1 cellular context compared by ENCODE assay signal in genomic region chr13:79393564-79394249, GRCh38.
TF ChIP-seq lines count a peak whose summit lies in the region.

No MANE protein-coding gene starts in this region.

TF ChIP-seq in HepG2, 621 proteins besides CTCF, POLR2A, EP300 and RAD21 (continued from another document and continues in another):
- TF ChIP-seq KAT8 (CRISPR knock-in tag; IDR thresholded peaks at IDR 0.05) (peak; percentile 71; the same call in 1 of the 2 replicates), ZFP91 (CRISPR knock-in tag; IDR thresholded peaks at IDR 0.05; ENCODE audit: borderline replicate concordance) (peak; percentile 51), NRL (CRISPR knock-in tag; IDR thresholded peaks at IDR 0.05; ENCODE audit: borderline replicate concordance) (no peak), ZNF10 (CRISPR knock-in tag; IDR thresholded peaks at IDR 0.05; ENCODE audit: borderline replicate concordance, low read depth) (no peak), REPIN1 (CRISPR knock-in tag; IDR thresholded peaks at IDR 0.05; ENCODE audit: borderline replicate concordance, low read depth) (peak; percentile 51), ZNF891 (CRISPR knock-in tag; IDR thresholded peaks at IDR 0.05) (no peak), FOXA3 (CRISPR knock-in tag; IDR thresholded peaks at IDR 0.05) (peak; percentile 62; the same call in 1 of the 2 replicates), IKZF5 (CRISPR knock-in tag; IDR thresholded peaks at IDR 0.05) (0 out of 2 replicates have a peak, but pooled peaks have one; percentile 53), TBP (CRISPR knock-in tag; IDR thresholded peaks at IDR 0.05) (no peak), FOXK2 (IDR thresholded peaks at IDR 0.05) (peak; percentile 49), BORCS8-MEF2B (CRISPR knock-in tag; IDR thresholded peaks at IDR 0.05) (peak; percentile 58; the same call in 1 of the 2 replicates), RAD51 (IDR thresholded peaks at IDR 0.05; ENCODE audit: borderline replicate concordance) (peak; percentile 55), PAXIP1 (CRISPR knock-in tag; conservative IDR thresholded peaks at IDR 0.05) (peak; percentile 62; the same call in 1 of the 2 replicates), YEATS4 (CRISPR knock-in tag; IDR thresholded peaks at IDR 0.05; ENCODE audit: borderline replicate concordance) (no peak; the same call in 1 of the 2 replicates), PHF8 (CRISPR knock-in tag; IDR thresholded peaks at IDR 0.05) (0 out of 2 replicates have a peak, but pooled peaks have one; percentile 20), POGK (CRISPR knock-in tag; conservative IDR thresholded peaks at IDR 0.05) (0 out of 2 replicates have a peak, but pooled peaks have one; percentile 16), SOX6 (IDR thresholded peaks at IDR 0.05) (no peak), SOX6 (CRISPR knock-in tag; IDR thresholded peaks at IDR 0.05) (peak; percentile 91), IRF1 (CRISPR knock-in tag; IDR thresholded peaks at IDR 0.05; ENCODE audit: low read depth) (no peak), HMG20B (CRISPR knock-in tag; conservative IDR thresholded peaks at IDR 0.05) (peak; percentile 60; the same call in 1 of the 2 replicates), CSRNP1 (CRISPR knock-in tag; IDR thresholded peaks at IDR 0.05) (0 out of 2 replicates have a peak, but pooled peaks have one; percentile 23), ZNF513 (CRISPR knock-in tag; conservative IDR thresholded peaks at IDR 0.05) (no peak), TFAP4 (IDR thresholded peaks at IDR 0.05; ENCODE audit: borderline replicate concordance, low read depth) (0 out of 2 replicates have a peak, but pooled peaks have one; percentile 20), ZNF678 (CRISPR knock-in tag; IDR thresholded peaks at IDR 0.05) (no peak), GFI1 (CRISPR knock-in tag; IDR thresholded peaks at IDR 0.05; ENCODE audit: borderline replicate concordance) (peak; percentile 85; the same call in 1 of the 2 replicates), SUZ12 (IDR thresholded peaks at IDR 0.05; ENCODE audit: low read depth, low read length) (no peak), MATR3 (CRISPR knock-in tag; IDR thresholded peaks at IDR 0.05) (no peak), ZBTB10 (CRISPR knock-in tag; IDR thresholded peaks at IDR 0.05; ENCODE audit: borderline replicate concordance) (peak; percentile 50; the same call in 1 of the 2 replicates), ARNTL (CRISPR knock-in tag; IDR thresholded peaks at IDR 0.05) (peak; percentile 82), DMAP1 (CRISPR knock-in tag; IDR thresholded peaks at IDR 0.05) (peak; percentile 82), POLR2AphosphoS2 (IDR thresholded peaks at IDR 0.05; ENCODE audit: low read depth, low read length) (peak; percentile 81; the same call in 1 of the 2 replicates), ZNF644 (CRISPR knock-in tag; IDR thresholded peaks at IDR 0.05; ENCODE audit: low read depth) (peak; percentile 63; the same call in 1 of the 2 replicates), ZNF775 (CRISPR knock-in tag; IDR thresholded peaks at IDR 0.05; ENCODE audit: borderline replicate concordance) (no peak), ZGPAT (CRISPR knock-in tag; IDR thresholded peaks at IDR 0.05) (peak; percentile 52; the same call in 1 of the 2 replicates), ZC3H4 (CRISPR knock-in tag; IDR thresholded peaks at IDR 0.05; ENCODE audit: borderline replicate concordance) (no peak), HNF4G (IDR thresholded peaks at IDR 0.05; ENCODE audit: borderline replicate concordance, low read depth, low read length) (0 out of 2 replicates have a peak, but pooled peaks have one; percentile 5), HNF4G (CRISPR knock-in tag; IDR thresholded peaks at IDR 0.05; ENCODE audit: borderline replicate concordance, low read depth) (no peak; the same call in 1 of the 2 replicates), HOMEZ (CRISPR knock-in tag; IDR thresholded peaks at IDR 0.05; ENCODE audit: low read depth) (no peak; the same call in 1 of the 2 replicates), FOXJ3 (CRISPR knock-in tag; IDR thresholded peaks at IDR 0.05; ENCODE audit: borderline replicate concordance) (0 out of 2 replicates have a peak, but pooled peaks have one; percentile 34)
